In the genomic region with DNA sequence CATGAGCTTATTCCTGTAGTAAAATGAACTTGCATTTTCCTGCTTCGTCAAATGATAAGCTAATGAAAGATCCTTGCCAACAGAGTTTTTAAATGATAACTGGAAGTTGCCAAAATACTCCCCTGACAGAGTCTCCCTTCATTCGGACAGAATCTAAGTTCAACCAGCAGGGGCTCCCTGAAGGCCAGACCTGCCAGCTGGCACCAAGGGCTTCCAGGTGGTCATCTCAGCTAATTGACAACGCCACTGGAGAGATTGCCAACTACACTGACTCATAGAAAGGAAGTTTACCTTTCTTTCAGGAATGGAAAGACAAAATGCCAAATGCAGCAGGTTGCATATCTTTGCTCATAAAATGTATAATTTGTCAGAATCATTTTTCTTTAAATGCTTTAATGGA, we compare ENCODE assay signal across 24 cellular contexts.
DNase-seq lines count a peak whose midpoint lies in the region; ATAC-seq and TF ChIP-seq lines count a peak whose summit lies in the region.
"Had no signal": no experiment of that assay in that cellular context is flagged by ENCODE, and none has a peak within 500 bp of the region (broad histone marks: within the 10 kb centered on the region; RNA-seq: fewer than 3 reads in every experiment).

No MANE protein-coding gene starts in this region.

- no peaks in the 10 kb centered on the region for H3K9me3 ChIP-seq in PC-3 (ENCODE audit: low read length)
- H3K9me3 ChIP-seq in stomach: no peaks in the 10 kb centered on the region
- H3K9me3 ChIP-seq: esophagus squamous epithelium, left ventricle myocardium inferior, transverse colon had no signal

- CTCF ChIA-PET in PC-3 (lab: Charles Lee): no interaction called here

- intact Hi-C loops in PC-3 (cut with micrococcal nuclease) (loop anchor here (10.0 kb wide), 1 partner anchor 343 kb away; no protein-coding TSS in a partner anchor), stomach (cut with DNase I; ENCODE audit: low total_unique reads) (no loop called here)

- H3K27me3 ChIP-seq in PC-3 (ENCODE audit: low read length) (no peaks in the 10 kb centered on the region), stomach (no peaks in the 10 kb centered on the region)
- H3K27me3 ChIP-seq: esophagus squamous epithelium, hepatocyte, transverse colon had no signal

- no peak overlapping the region for H2AFZ ChIP-seq in PC-3 (ENCODE audit: low read length)
- H2AFZ ChIP-seq: hepatocyte had no signal

- H3K36me3 ChIP-seq in PC-3 (ENCODE audit: low read depth, low read length) (no peaks in the 10 kb centered on the region), stomach (no peaks in the 10 kb centered on the region)
- H3K36me3 ChIP-seq: esophagus squamous epithelium, left ventricle myocardium inferior, transverse colon had no signal

- no peaks in the 10 kb centered on the region for H3K79me2 ChIP-seq in PC-3 (ENCODE audit: low read length)
- H3K79me2 ChIP-seq: hepatocyte had no signal

- H3K9ac ChIP-seq in PC-3 (ENCODE audit: low read length): no peak overlapping the region

- DNase-seq in NCI-H1092 treated with DMSO at 0.1 percent for 48 hours (lab: John Stamatoyannopoulos, UW) (peak; percentile 36), NCI-H1092 (lab: John Stamatoyannopoulos, UW) (no peak), NCI-H146 treated with DMSO at 0.1 percent for 48 hours (lab: John Stamatoyannopoulos, UW; ENCODE audit: unreplicated experiment) (peak; percentile 64), PC-3 (peak; percentile 65), kidney tubule cell (ENCODE audit: low spot score) (peak; percentile 30), stomach (no peak)
- DNase-seq in activated CD4-positive, alpha-beta T cell treated with anti-CD3 and anti-CD28 coated beads, Interleukin-2, amount 50 U/mL, for 1 hour: no peak
- DNase-seq: 8988T; activated CD4-positive, alpha-beta T cell treated with anti-CD3 and anti-CD28 coated beads for 48 hours; activated naive CD4-positive, alpha-beta T cell treated with anti-CD3 and anti-CD28 coated beads for 36 hours; CD8-positive, alpha-beta T cell; effector memory CD4-positive, alpha-beta T cell; esophagus squamous epithelium; left ventricle myocardium inferior; naive B cell; NCI-H1694; NCI-H345; occipital lobe; T-helper 2 cell; transverse colon had no signal

- no peaks in the 10 kb centered on the region for H4K20me1 ChIP-seq in PC-3 (ENCODE audit: low read length)

- BruUV-seq in PC-3 (replicated peaks; lab: Mats Ljungman, UMichigan): no TSS peak

- H3K4me1 ChIP-seq in PC-3 (ENCODE audit: insufficient read depth, low read length) (no peaks in the 10 kb centered on the region), stomach (no peaks in the 10 kb centered on the region)
- H3K4me1 ChIP-seq: esophagus squamous epithelium, left ventricle myocardium inferior, transverse colon had no signal

- H3K9me2 ChIP-seq in PC-3 (replicated peaks; ENCODE audit: low read length): no peaks in the 10 kb centered on the region

- TF ChIP-seq CTCF in PC-3 (conservative IDR thresholded peaks at IDR 0.05; ENCODE audit: low read depth, low read length) (peak; percentile 37; the same call in 1 of the 2 replicates), stomach (IDR thresholded peaks at IDR 0.05) (no peak)

- TF ChIP-seq EP300 in stomach (IDR thresholded peaks at IDR 0.05): no peak

- H3F3A ChIP-seq in PC-3 (ENCODE audit: low read length, unreplicated experiment): no peaks in the 10 kb centered on the region

- POLR2A ChIA-PET in PC-3 (lab: Charles Lee; ENCODE audit: unreplicated experiment): interaction anchor here (0.7 kb wide), 1 partner anchor 705 kb away, joined by 3 read pairs; no protein-coding TSS in a partner anchor

- TF ChIP-seq POLR2A in stomach (IDR thresholded peaks at IDR 0.05): no peak

- no peak overlapping the region for H3K27ac ChIP-seq in PC-3 (ENCODE audit: low read length)
- H3K27ac ChIP-seq in stomach: no peak overlapping the region
- H3K27ac ChIP-seq: esophagus squamous epithelium, hepatocyte, left ventricle myocardium inferior, RWPE1, transverse colon had no signal

- 48 to 64% (median 58%) methylated on average over 3 of the region's 3 CpGs for WGBS in stomach, 5 donors

- no peak overlapping the region for H3K4me2 ChIP-seq in PC-3 (ENCODE audit: low read length)
- H3K4me2 ChIP-seq: hepatocyte had no signal

- H3K4me3 ChIP-seq in PC-3 (ENCODE audit: low read length) (no peak overlapping the region), stomach (no peak overlapping the region)
- H3K4me3 ChIP-seq: esophagus squamous epithelium, hepatocyte, left ventricle myocardium inferior, transverse colon had no signal

- peak; percentile 48 for ATAC-seq in PC-3
- no peak for ATAC-seq in HG03139 (IDR thresholded peaks at IDR 0.05; ENCODE audit: unreplicated experiment)
- ATAC-seq: CD8-positive, alpha-beta T cell; SK-N-SH treated with all-trans-retinoic acid at 6 μM for 48 hours had no signal

Comparison
In these comparisons a context has a peak if more than half of its experiments do, and no peak if none do; other contexts are left out.
1. DNase-seq: peak in NCI-H1092 treated with DMSO at 0.1 percent for 48 hours (single experiment), NCI-H146 treated with DMSO at 0.1 percent for 48 hours (single experiment), PC-3 (single experiment) and kidney tubule cell (single experiment); none in NCI-H1092 (single experiment), activated CD4-positive, alpha-beta T cell treated with anti-CD3 and anti-CD28 coated beads, Interleukin-2, amount 50 U/mL, for 1 hour (single experiment) and stomach (single experiment).